ENCODE assay signal across 10 cellular contexts in the genomic region with DNA sequence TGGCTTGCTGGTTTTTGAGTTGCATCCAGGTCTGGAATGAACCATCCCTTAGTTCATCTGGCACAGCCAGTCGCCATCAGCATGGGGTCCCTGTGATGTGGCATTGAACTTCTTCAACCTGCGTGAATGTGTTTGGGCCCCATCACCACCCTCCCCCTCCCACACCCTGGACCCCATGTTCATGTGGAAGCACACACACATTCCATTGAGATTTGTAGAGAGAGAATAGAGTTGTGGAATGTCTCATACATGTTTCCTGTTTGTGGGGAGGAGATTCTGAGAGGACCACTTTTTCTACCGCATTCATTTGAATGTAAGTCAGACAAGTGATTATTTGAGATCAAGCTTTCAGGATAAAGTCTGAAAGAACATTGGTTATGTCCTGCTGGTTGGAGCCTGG.
DNase-seq lines count a peak whose midpoint lies in the region; ATAC-seq, FAIRE-seq and TF ChIP-seq lines count a peak whose summit lies in the region.
"Had no signal": no experiment of that assay in that cellular context is flagged by ENCODE, and none has a peak within 500 bp of the region (broad histone marks: within the 10 kb centered on the region; RNA-seq: fewer than 3 reads in every experiment).

No MANE protein-coding gene starts in this region.

- TF ChIP-seq POLR2A in H1 (IDR thresholded peaks at IDR 0.05; ENCODE audit: control extremely low read depth in 1 of 2, low read depth in 2 of 2, low read length in 2 of 2) = no peak

- H4K91ac ChIP-seq in H1 (replicated peaks; ENCODE audit: insufficient read length, low read length) (no peak overlapping the region), trophoblast cell (ENCODE audit: low read depth, low read length) (no peak overlapping the region)

- H3K9me3 ChIP-seq in KOPT-K1 (ENCODE audit: insufficient read depth, low read length, poor library complexity, severe bottlenecking) (no peaks in the 10 kb centered on the region), H1 (ENCODE audit: insufficient read depth in 2 of 2, low read depth in 1 of 2, low read length in 1 of 2) (no peaks in the 10 kb centered on the region), trophoblast cell (ENCODE audit: insufficient read depth, low read depth, low read length) (no peaks in the 10 kb centered on the region)
- H3K9me3 ChIP-seq: esophagus squamous epithelium had no signal

- peaks cover 15 to 25% of the 10 kb centered on the region in 2 experiments for H4K20me1 ChIP-seq in H1 (replicated peaks in 1 of 2; ENCODE audit: control insufficient read depth in 1 of 2, insufficient read depth in 2 of 2, low read length in 2 of 2)

- no peak for TF ChIP-seq RAD21 in H1 (IDR thresholded peaks at IDR 0.05 in 1 of 2, conservative IDR thresholded peaks at IDR 0.05 in 1 of 2; ENCODE audit: low read depth in 2 of 2, low read length in 2 of 2)

- H3K79me1 ChIP-seq in H1 (ENCODE audit: low read depth, low read length) (peaks cover 17% of the 10 kb centered on the region; the same call in 1 of the 2 replicates), trophoblast cell (ENCODE audit: low read length) (no peaks in the 10 kb centered on the region)

- ATAC-seq in activated CD4-positive, alpha-beta T cell treated with anti-CD3 and anti-CD28 coated beads for 36 hours = no peak

- no peak overlapping the region for H4K12ac ChIP-seq in trophoblast cell (ENCODE audit: low read depth, low read length)

- H3K4me3 Mint-ChIP-seq in activated CD4-positive, alpha-beta T cell treated with anti-CD3 and anti-CD28 coated beads for 36 hours = peak overlapping the region; percentile 50
- H3K4me3 Mint-ChIP-seq: central memory CD8-positive, alpha-beta T cell had no signal

- H3K23ac ChIP-seq in H1 (ENCODE audit: insufficient read length) (no peak overlapping the region), trophoblast cell (ENCODE audit: low read length) (no peak overlapping the region)

- H3K4me3 ChIP-seq in H1 (ENCODE audit: extremely low read depth in 1 of 4, insufficient read depth in 2 of 4, low read depth in 3 of 4, low read length in 4 of 4) (no peak overlapping the region), trophoblast cell (ENCODE audit: low read depth, low read length) (no peak overlapping the region)
- H3K4me3 ChIP-seq: esophagus squamous epithelium had no signal

- peaks cover 86% of the 10 kb centered on the region for H3K4me1 Mint-ChIP-seq in activated CD4-positive, alpha-beta T cell treated with anti-CD3 and anti-CD28 coated beads for 36 hours

- H2BK5ac ChIP-seq in H1 (ENCODE audit: low read depth, low read length) = no peak overlapping the region
- H2BK5ac ChIP-seq in trophoblast cell (ENCODE audit: low read depth, low read length, poor library complexity) = no peak overlapping the region

- H2BK15ac ChIP-seq in H1 (ENCODE audit: low read length) = no peak overlapping the region

- 86% methylated on average over 3 of the region's 3 CpGs; no CpG with 5 or more reads in 1 of the 2 experiments for WGBS in H1 (ENCODE audit: extremely low coverage in 1 of 2, insufficient coverage in 1 of 2, insufficient read length in 1 of 2, insufficient replicate concordance in 2 of 2, low coverage in 1 of 2, low lambda C conversion rate in 2 of 2, missing lambda C conversion rate in 1 of 2), 2 experiments
- WGBS in trophoblast cell (ENCODE audit: extremely low coverage, insufficient coverage, insufficient read length) = no CpG with 5 or more reads among the region's 3 CpGs

- H3K27me3 Mint-ChIP-seq in activated CD4-positive, alpha-beta T cell treated with anti-CD3 and anti-CD28 coated beads for 36 hours = no peaks in the 10 kb centered on the region
- H3K27me3 Mint-ChIP-seq: central memory CD8-positive, alpha-beta T cell had no signal

- H3K27ac ChIP-seq in KOPT-K1 (ENCODE audit: low read depth, low read length, poor library complexity, severe bottlenecking) (peak overlapping the region; percentile 32), H1 (ENCODE audit: low read depth, low read length) (0 out of 2 replicates have a peak overlapping the region, but pooled peaks have one; percentile 3), trophoblast cell (ENCODE audit: low read depth, low read length) (no peak overlapping the region)

- H3K14ac ChIP-seq in H1 (ENCODE audit: insufficient read length) = no peak overlapping the region
- no peak overlapping the region for H3K14ac ChIP-seq in trophoblast cell (ENCODE audit: low read length)

- H3K9ac ChIP-seq in H1 (replicated peaks in 1 of 4; ENCODE audit: extremely low read depth in 1 of 4, low read depth in 3 of 4, low read length in 3 of 4) (no peak overlapping the region), trophoblast cell (ENCODE audit: low read length) (no peak overlapping the region)

- peak overlapping the region; percentile 85 for H3K27ac Mint-ChIP-seq in activated CD4-positive, alpha-beta T cell treated with anti-CD3 and anti-CD28 coated beads for 36 hours

- H4K8ac ChIP-seq in H1 (ENCODE audit: extremely low read depth, insufficient read depth, low read length) (no peak overlapping the region), trophoblast cell (ENCODE audit: low read depth, low read length) (no peak overlapping the region)

- H3K18ac ChIP-seq in H1 (ENCODE audit: extremely low read depth, low read length) = no peak overlapping the region
- no peak overlapping the region for H3K18ac ChIP-seq in trophoblast cell (ENCODE audit: low read length)

- no peak for DNase-seq in activated CD4-positive, alpha-beta T cell treated with anti-CD3 and anti-CD28 coated beads for 36 hours
- DNase-seq in activated CD4-positive, alpha-beta T cell treated with anti-CD3 and anti-CD28 coated beads, Interleukin-2, amount 50 U/mL, for 1 hour = no peak
- DNase-seq in H1 (ENCODE audit: low read depth in 1 of 2, low spot score in 2 of 2) = no peak
- no peak for DNase-seq in trophoblast cell
- no peak for DNase-seq in nucleus accumbens (lab: John Stamatoyannopoulos, UW)
- DNase-seq in NCI-H510A treated with DMSO at 0.1 percent for 48 hours (lab: John Stamatoyannopoulos, UW) = no peak
- no peak for DNase-seq in anterior cingulate cortex (lab: John Stamatoyannopoulos, UW)
- DNase-seq: esophagus squamous epithelium had no signal

- H3K4me2 ChIP-seq in H1 (ENCODE audit: insufficient read depth in 1 of 2, low read depth in 2 of 2, low read length in 2 of 2) (no peak overlapping the region), trophoblast cell (ENCODE audit: low read length) (no peak overlapping the region)

- no peaks in the 10 kb centered on the region for H3K9me3 Mint-ChIP-seq in activated CD4-positive, alpha-beta T cell treated with anti-CD3 and anti-CD28 coated beads for 36 hours (ENCODE audit: low read depth)
- H3K9me3 Mint-ChIP-seq: central memory CD8-positive, alpha-beta T cell had no signal

- H2BK120ac ChIP-seq in H1 (replicated peaks; ENCODE audit: low read depth, low read length) (no peak overlapping the region), trophoblast cell (ENCODE audit: insufficient read depth, low read length, poor library complexity) (no peak overlapping the region)

- CTCF ChIA-PET in activated CD4-positive, alpha-beta T cell treated with anti-CD3 and anti-CD28 coated beads for 36 hours (lab: Charles Lee) = interaction anchor here (0.8 to 2.2 kb wide), 16 partner anchors 9 to 99 kb away, joined by 3 to 7 read pairs (median 4); no protein-coding TSS in a partner anchor
- CTCF ChIA-PET in H1 (lab: Charles Lee; ENCODE audit: partially characterized antibody) = interaction anchor here (1.3 to 2.2 kb wide), 4 partner anchors 11 to 83 kb away, joined by 3 to 10 read pairs (median 4); no protein-coding TSS in a partner anchor

- H3K36me3 ChIP-seq in KOPT-K1 (ENCODE audit: insufficient read depth, low read length) = peaks cover 10% of the 10 kb centered on the region; the same call in 1 of the 2 replicates
- no peaks in the 10 kb centered on the region; a peak in 1 of 8 replicates for H3K36me3 ChIP-seq in H1 (ENCODE audit: control insufficient read depth in 2 of 4, insufficient read depth in 4 of 4, low read length in 3 of 4)
- H3K36me3 ChIP-seq in trophoblast cell (ENCODE audit: control insufficient read depth in 1 of 2, insufficient read depth in 2 of 2, low read length in 2 of 2) = peaks cover 2% of the 10 kb centered on the region in 2 experiments
- H3K36me3 ChIP-seq: esophagus squamous epithelium had no signal

- POLR2A ChIA-PET in activated CD4-positive, alpha-beta T cell treated with anti-CD3 and anti-CD28 coated beads for 36 hours (lab: Charles Lee) = interaction anchor here (0.6 to 1.1 kb wide), 4 partner anchors 9 to 174 kb away, joined by 3 to 5 read pairs (median 4); no protein-coding TSS in a partner anchor
- POLR2A ChIA-PET in H1 (lab: Charles Lee; ENCODE audit: partially characterized antibody) = interaction anchor here (0.8 to 3.1 kb wide), 2 partner anchors 11 to 47 kb away, joined by 4 to 13 read pairs; no protein-coding TSS in a partner anchor

- no peak overlapping the region for H3K4ac ChIP-seq in H1 (replicated peaks; ENCODE audit: insufficient read length, low read depth, low read length)
- H3K4ac ChIP-seq in trophoblast cell (ENCODE audit: low read depth, low read length) = peak overlapping the region; percentile 63

- H2BK12ac ChIP-seq in H1 (ENCODE audit: low read depth, low read length) = no peak overlapping the region
- H2BK12ac ChIP-seq in trophoblast cell (ENCODE audit: low read length) = no peak overlapping the region

- H2AFZ ChIP-seq in H1 (ENCODE audit: low read length) = no peak overlapping the region
- no peak overlapping the region for H2AFZ ChIP-seq in trophoblast cell (ENCODE audit: insufficient read depth, low read length, poor library complexity)

- no peak overlapping the region for H3K56ac ChIP-seq in H1 (replicated peaks; ENCODE audit: insufficient read length, low read depth, low read length)

- FAIRE-seq in H1 (lab: Jason Lieb, UNC) = no peak

- H2AK5ac ChIP-seq in H1 (ENCODE audit: low read depth, low read length) (no peak overlapping the region), trophoblast cell (ENCODE audit: low read length) (no peak overlapping the region)

- no peak for TF ChIP-seq CTCF in H1 (IDR thresholded peaks at IDR 0.05; ENCODE audit: control extremely low read depth in 1 of 3, insufficient read depth in 1 of 3, low read depth in 1 of 3, low read length in 3 of 3)

- H3K79me2 ChIP-seq in H1 (ENCODE audit: control insufficient read depth in 1 of 2, insufficient read depth in 2 of 2, low read length in 2 of 2) (peaks cover 26 to 100% of the 10 kb centered on the region in 2 experiments), trophoblast cell (ENCODE audit: control insufficient read depth, insufficient read depth, low read length, poor library complexity) (peaks cover 10% of the 10 kb centered on the region)

- intact Hi-C loops in activated CD4-positive, alpha-beta T cell treated with anti-CD3 and anti-CD28 coated beads for 36 hours (cut with DNase I, micrococcal nuclease) = loop anchor here (1.0 to 5.0 kb wide), 3 partner anchors 35 to 84 kb away; no protein-coding TSS in a partner anchor

- no peaks in the 10 kb centered on the region for H3K36me3 Mint-ChIP-seq in activated CD4-positive, alpha-beta T cell treated with anti-CD3 and anti-CD28 coated beads for 36 hours (ENCODE audit: low read depth)

- no peak for TF ChIP-seq EP300 in H1 (IDR thresholded peaks at IDR 0.05; ENCODE audit: borderline replicate concordance in 1 of 2, low read depth in 2 of 2, low read length in 2 of 2)

- no peaks in the 10 kb centered on the region for H3K23me2 ChIP-seq in H1 (ENCODE audit: low read depth, low read length)

- H4K5ac ChIP-seq in H1 (ENCODE audit: insufficient read length, low read depth, low read length) = no peak overlapping the region

- no peaks in the 10 kb centered on the region for H3K27me3 ChIP-seq in H1 (replicated peaks in 1 of 4; ENCODE audit: control insufficient read depth in 3 of 4, extremely low read depth in 1 of 4, insufficient read depth in 3 of 4, low read length in 3 of 4)
- no peaks in the 10 kb centered on the region for H3K27me3 ChIP-seq in trophoblast cell (ENCODE audit: insufficient read depth, low read length)
- H3K27me3 ChIP-seq: esophagus squamous epithelium had no signal

- no peak overlapping the region for H2BK20ac ChIP-seq in H1 (ENCODE audit: low read length)

- H3K4me1 ChIP-seq in H1 (replicated peaks in 1 of 4; ENCODE audit: control insufficient read depth in 3 of 4, insufficient read depth in 4 of 4, low read length in 3 of 4) (peaks cover 3 to 24% (median 9%) of the 10 kb centered on the region in 4 experiments), trophoblast cell (ENCODE audit: control insufficient read depth in 1 of 2, insufficient read depth in 2 of 2, low read length in 2 of 2) (peaks cover 6 to 11% of the 10 kb centered on the region in 2 experiments)
